ENCODE assay signal across 16 cellular contexts in genomic region chr22:23535790-23536661, GRCh38. TPM values are rescaled to one million over a fixed set of nuclear protein-coding genes. Genes with fewer than 3 reads are reported as not detected.
DNase-seq lines count a peak whose midpoint lies in the region; ATAC-seq, FAIRE-seq and TF ChIP-seq lines count a peak whose summit lies in the region.
"Not testable (repeated sequence)": the region's sequence is repeated elsewhere in the genome, so short reads cannot be mapped to it uniquely, and the experiment has no call there.
"Had no signal": no experiment of that assay in that cellular context is flagged by ENCODE, and none has a peak within 500 bp of the region (broad histone marks: within the 10 kb centered on the region; RNA-seq: fewer than 3 reads in every experiment).

No MANE protein-coding gene starts in this region.

- H3K79me2 ChIP-seq in K562 (ENCODE audit: control insufficient read depth, insufficient read depth, low read length), result not testable (repeated sequence)

- H3K9me1 ChIP-seq in K562 (ENCODE audit: control insufficient read depth, insufficient read depth, low read length), result not testable (repeated sequence)

- peak in 1 of 2 experiments; percentile 26; a peak in 2 of 4 replicates for TF ChIP-seq RAD21 in K562 (CRISPR knock-in tag; conservative IDR thresholded peaks at IDR 0.05 in 1 of 2, IDR thresholded peaks at IDR 0.05 in 1 of 2)

- not testable (repeated sequence) for BruUV-seq in Calu3 (replicated peaks; lab: Mats Ljungman, UMichigan); K562 (replicated peaks; lab: Mats Ljungman, UMichigan)

- not testable (repeated sequence) for H3K4me3 ChIP-seq in K562

- peaks cover 51% of the 10 kb centered on the region for H3K4me1 Mint-ChIP-seq in Calu3 (ENCODE audit: low read depth, unreplicated experiment)
- peaks cover 17 to 23% (median 17%) of the 10 kb centered on the region in 3 donors for H3K4me1 Mint-ChIP-seq in IgD-negative memory B cell
- H3K4me1 Mint-ChIP-seq in nephron progenitor cell, result peaks cover 86% of the 10 kb centered on the region
- H3K4me1 Mint-ChIP-seq in type B pancreatic cell (ENCODE audit: unreplicated experiment), result peaks cover 65% of the 10 kb centered on the region

- H3K9ac ChIP-seq in K562 (ENCODE audit: insufficient read depth in 1 of 2, low read depth in 2 of 2, low read length in 2 of 2), result not testable (repeated sequence)

- H3K27ac ChIP-seq in K562 (ENCODE audit: extremely low read depth, low read depth, low read length), result peak overlapping the region; percentile 4

- not testable (repeated sequence) for H3K36me3 ChIP-seq in K562 (ENCODE audit: control insufficient read depth, insufficient read depth, low read length)

- not testable (repeated sequence) for H4K20me1 ChIP-seq in K562 (replicated peaks; ENCODE audit: control insufficient read depth, insufficient read depth, low read length)

- not testable (repeated sequence) for H3K4me3 Mint-ChIP-seq in Calu3 (ENCODE audit: low read depth, unreplicated experiment)
- H3K4me3 Mint-ChIP-seq in IgD-negative memory B cell (peak overlapping the region in 2 of 4 donors; percentile 39 to 53), nephron progenitor cell (peak overlapping the region; percentile 29), type B pancreatic cell (peak overlapping the region; percentile 59)

- H3K27me3 Mint-ChIP-seq in Calu3 (ENCODE audit: unreplicated experiment) (peaks cover 16% of the 10 kb centered on the region), type B pancreatic cell (peaks cover 29% of the 10 kb centered on the region)
- not testable (repeated sequence) for H3K27me3 Mint-ChIP-seq in IgD-negative memory B cell; nephron progenitor cell (ENCODE audit: low read depth, poor library complexity)

- not testable (repeated sequence) for ATAC-seq in K562

- POLR2A ChIA-PET in K562 (lab: Yijun Ruan, JAX), result interaction anchor here (0.6 kb wide), 1 partner anchor 221 kb away, joined by 3 read pairs; no protein-coding TSS in a partner anchor

- intact Hi-C loops in Calu3 (cut with micrococcal nuclease; ENCODE audit: unreplicated experiment) (loop anchor here (5.0 kb wide), 1 partner anchor 579 kb away; no protein-coding TSS in a partner anchor), K562 (cut with micrococcal nuclease) (loop anchor here (5.0 kb wide), 4 partner anchors 149 to 364 kb away; no protein-coding TSS in a partner anchor)

- TF ChIP-seq EP300 in K562 (IDR thresholded peaks at IDR 0.05; ENCODE audit: low read length), result peak; percentile 41; the same call in 1 of the 2 replicates

- not testable (repeated sequence) for H3K4me2 ChIP-seq in K562 (ENCODE audit: insufficient read depth, low read length)

- CTCF ChIA-PET in Calu3 (lab: Charles Lee); K562 (lab: Yijun Ruan, JAX; ENCODE audit: low intra/inter-chr PET ratio): not testable (repeated sequence)

- H3K4me1 ChIP-seq in K562 (replicated peaks in 1 of 2; ENCODE audit: control insufficient read depth in 2 of 2, insufficient read depth in 2 of 2, low read length in 2 of 2), result peaks cover 59% of the 10 kb centered on the region in 2 experiments

- not testable (repeated sequence) for H3K36me3 Mint-ChIP-seq in Calu3 (ENCODE audit: insufficient read depth, unreplicated experiment); IgD-negative memory B cell; nephron progenitor cell (ENCODE audit: low read depth); type B pancreatic cell

- H3K9me3 Mint-ChIP-seq in Calu3 (ENCODE audit: low read depth, unreplicated experiment); IgD-negative memory B cell; nephron progenitor cell; type B pancreatic cell: not testable (repeated sequence)

- DNase-seq in Calu3 (peak; percentile 38), NCI-H524 treated with DMSO at 0.1 percent for 48 hours (lab: John Stamatoyannopoulos, UW) (peak; percentile 24), SKM-1 treated with dmso at 0.1 percent for 144 hours (lab: John Stamatoyannopoulos, UW; ENCODE audit: unreplicated experiment) (peak; percentile 18), K562 (ENCODE audit: extremely low read depth in 1 of 4, low spot score in 3 of 4) (peak in 1 of 4 experiments; percentile 48), left kidney (ENCODE audit: low read depth, low spot score) (peak; percentile 52)
- not testable (repeated sequence) for DNase-seq in nephron progenitor cell; type B pancreatic cell (ENCODE audit: extremely low spot score, unreplicated experiment)

- not testable (repeated sequence) for H2AFZ ChIP-seq in K562 (ENCODE audit: low read depth, low read length)

- TF ChIP-seq POLR2A in K562 (conservative IDR thresholded peaks at IDR 0.05), result not testable (repeated sequence)

- peak; percentile 48 for FAIRE-seq in K562 (lab: Jason Lieb, UNC)

- in situ Hi-C loops in K562 (cut with MboI), result loop anchor here (5.0 to 10.0 kb wide), 2 partner anchors 129 to 211 kb away; no protein-coding TSS in a partner anchor

- not testable (repeated sequence) for H3K9me3 ChIP-seq in K562 (replicated peaks; ENCODE audit: control insufficient read depth, insufficient read depth, low read depth, low read length)

- TF ChIP-seq CTCF in Calu3 (IDR thresholded peaks at IDR 0.05; ENCODE audit: unreplicated experiment); K562 (IDR thresholded peaks at IDR 0.05 in 2 of 3, conservative IDR thresholded peaks at IDR 0.05 in 1 of 3; ENCODE audit: insufficient read depth in 2 of 3, low read depth in 1 of 3, low read length in 3 of 3); nephron progenitor cell (IDR thresholded peaks at IDR 0.05); type B pancreatic cell (conservative IDR thresholded peaks at IDR 0.05): not testable (repeated sequence)

- H3K27ac Mint-ChIP-seq in Calu3 (ENCODE audit: unreplicated experiment) (peak overlapping the region; percentile 50), IgD-negative memory B cell (peak overlapping the region in 2 of 3 donors; percentile 46 to 75), nephron progenitor cell (peak overlapping the region; percentile 100), type B pancreatic cell (peak overlapping the region; percentile 90)

- 12% methylated on average over 5 of the region's 5 CpGs for WGBS in K562 (ENCODE audit: insufficient coverage, low coverage, missing lambda C conversion rate)

- not testable (repeated sequence) for H3K27me3 ChIP-seq in K562 (ENCODE audit: control insufficient read depth in 2 of 2, insufficient read depth in 2 of 2, low read length in 2 of 2)

TF ChIP-seq in K562, 482 proteins besides CTCF, POLR2A, EP300 and RAD21 (continues in another document):
- TF ChIP-seq MEF2D (tag; conservative IDR thresholded peaks at IDR 0.05; ENCODE audit: low read depth), result peak; percentile 80; the same call in 1 of the 2 replicates
- TF ChIP-seq TEAD4 (IDR thresholded peaks at IDR 0.05; ENCODE audit: low read length), result peak; percentile 54; the same call in 1 of the 2 replicates
- not testable (repeated sequence) for TF ChIP-seq TEAD4 (CRISPR knock-in tag; IDR thresholded peaks at IDR 0.05; ENCODE audit: borderline replicate concordance)
- TF ChIP-seq FOXA3 (CRISPR knock-in tag; conservative IDR thresholded peaks at IDR 0.05 in 1 of 2, IDR thresholded peaks at IDR 0.05 in 1 of 2), result peak; percentile 37 to 91; a peak in 1 of 4 replicates
- TF ChIP-seq, protein P1, sequence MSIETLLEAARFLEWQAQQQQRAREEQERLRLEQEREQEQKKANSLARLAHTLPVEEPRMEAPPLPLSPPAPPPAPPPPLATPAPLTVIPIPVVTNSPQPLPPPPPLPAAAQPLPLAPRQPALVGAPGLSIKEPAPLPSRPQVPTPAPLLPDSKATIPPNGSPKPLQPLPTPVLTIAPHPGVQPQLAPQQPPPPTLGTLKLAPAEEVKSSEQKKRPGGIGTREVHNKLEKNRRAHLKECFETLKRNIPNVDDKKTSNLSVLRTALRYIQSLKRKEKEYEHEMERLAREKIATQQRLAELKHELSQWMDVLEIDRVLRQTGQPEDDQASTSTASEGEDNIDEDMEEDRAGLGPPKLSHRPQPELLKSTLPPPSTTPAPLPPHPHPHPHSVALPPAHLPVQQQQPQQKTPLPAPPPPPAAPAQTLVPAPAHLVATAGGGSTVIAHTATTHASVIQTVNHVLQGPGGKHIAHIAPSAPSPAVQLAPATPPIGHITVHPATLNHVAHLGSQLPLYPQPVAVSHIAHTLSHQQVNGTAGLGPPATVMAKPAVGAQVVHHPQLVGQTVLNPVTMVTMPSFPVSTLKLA (conservative IDR thresholded peaks at IDR 0.05), result 0 out of 4 replicates have a peak, but pooled peaks of 1 of the 2 experiments have one; percentile 14
- peak; percentile 59; the same call in 1 of the 2 replicates for TF ChIP-seq SMARCA4 (IDR thresholded peaks at IDR 0.05)
- TF ChIP-seq ELF2 (CRISPR knock-in tag; IDR thresholded peaks at IDR 0.05), result 0 out of 2 replicates have a peak, but pooled peaks have one; percentile 50

RNA-seq across cellular contexts. Expression of gene IGLL1, which starts 44.1 kb away (rescaled TPM):
- total RNA-seq in Calu3 (2022) (not detected in 2 replicates), K562 (2014; rRNA removed) (0.32 TPM in 1 of 2 replicates, not detected in the other), K562 (2014; rRNA removed; fragmentation: Illumina TruSeq; extraction: Trizol) (not detected in 2 replicates), K562 (2015; rRNA removed; fragmentation: Illumina TruSeq; extraction: Trizol) (not detected in 2 replicates), K562 (2021) (not detected in 2 replicates), type B pancreatic cell (ENCODE audit: low replicate concordance) (not detected in 2 replicates)
- polyA plus RNA-seq in IgD-negative memory B cell (not detected), K562 (2011; rRNA removed) (0.20 TPM in 1 of 2 replicates, not detected in the other), K562 (2014; fragmentation: Illumina TruSeq; extraction: Trizol) (not detected in 2 replicates), K562 (2014; fragmentation: Nextera tagmentation; extraction: Ambion mirVana) (under 1 TPM in 1 of 2 experiments, not detected in 1; 0.10 TPM), K562 (2014; rRNA removed) (0.23 TPM in 1 of 2 replicates, not detected in the other)
- total RNA-seq in K562 (2011; cell fraction: chromatin; rRNA removed; ENCODE audit: low replicate concordance), result not detected in 2 replicates
- total RNA-seq in K562 (2011; cell fraction: nucleolus; rRNA removed), result not detected in 2 replicates
- total RNA-seq in K562 (2011; cell fraction: nucleoplasm; rRNA removed), result not detected in 2 replicates
- 0.66 TPM in 1 of 2 replicates, not detected in the other for polyA plus RNA-seq in K562 (2011; cell fraction: cytosol; rRNA removed)
- polyA plus RNA-seq in K562 (2011; cell fraction: nucleus; rRNA removed), result not detected in 2 replicates
- not detected in 2 replicates for polyA plus RNA-seq in K562 (2012)
- not detected in 2 replicates for polyA minus RNA-seq in K562 (2011; rRNA and poly(A)+ RNA removed)
- not detected in 2 replicates for polyA minus RNA-seq in K562 (2011; cell fraction: cytosol; rRNA and poly(A)+ RNA removed)
- not detected in 2 replicates for polyA minus RNA-seq in K562 (2011; cell fraction: nucleus; rRNA and poly(A)+ RNA removed)
- total RNA-seq: activated T-cell treated with anti-CD3 and anti-CD28 coated beads, Interleukin-2, amount 50 U/mL, for 4 hours; HFFc6; lower leg skin; M059J; NCI-H460; neural crest cell; right atrium auricular region had no signal
- polyA plus RNA-seq: SK-N-SH had no signal

Comparison
In these comparisons a context has a peak if more than half of its experiments do, and no peak if none do; other contexts are left out.
1. H3K27ac Mint-ChIP-seq: peak in every context shown above with its lines; median percentile 100 in nephron progenitor cell; 90 in type B pancreatic cell; 60 in IgD-negative memory B cell; 50 in Calu3.